In genomic region chr1:13757693-13758092, GRCh38 we compare ENCODE assay signal across 12 cellular contexts. TPM values are rescaled to one million over a fixed set of nuclear protein-coding genes. Genes with fewer than 3 reads are reported as not detected.
A peak's percentile ranks its signal among the peaks of the same experiment; 100 is the strongest.
DNase-seq lines count a peak whose midpoint lies in the region; ATAC-seq and TF ChIP-seq lines count a peak whose summit lies in the region.
"Had no signal": no experiment of that assay in that cellular context is flagged by ENCODE, and none has a peak within 500 bp of the region (broad histone marks: within the 10 kb centered on the region; RNA-seq: fewer than 3 reads in every experiment).

No MANE protein-coding gene starts in this region.

- H3K9me3 Mint-ChIP-seq in CD8-positive, alpha-beta memory T cell, result no peaks in the 10 kb centered on the region
- H3K9me3 Mint-ChIP-seq in progenitor cell of endocrine pancreas (ENCODE audit: low read depth), result no peaks in the 10 kb centered on the region

- H3K27me3 ChIP-seq in CD8-positive, alpha-beta memory T cell (ENCODE audit: insufficient read depth, low read length, poor library complexity, severe bottlenecking), result no peaks in the 10 kb centered on the region
- H3K27me3 ChIP-seq in PC-3 (ENCODE audit: low read length) (no peaks in the 10 kb centered on the region), esophagus muscularis mucosa (no peaks in the 10 kb centered on the region), transverse colon (no peaks in the 10 kb centered on the region), SJCRH30 (no peaks in the 10 kb centered on the region)
- no peaks in the 10 kb centered on the region for H3K27me3 ChIP-seq in effector memory CD4-positive, alpha-beta T cell (replicated peaks; ENCODE audit: control insufficient read depth, insufficient read depth, low read length, poor library complexity, severe bottlenecking)
- H3K27me3 ChIP-seq: MG63 had no signal

- H3K9me2 ChIP-seq in PC-3 (replicated peaks; ENCODE audit: low read length), result no peaks in the 10 kb centered on the region

- H3K36me3 Mint-ChIP-seq in CD8-positive, alpha-beta memory T cell, result peaks cover 0 to 54% (median 9%) of the 10 kb centered on the region in 3 donors
- peaks cover 7% of the 10 kb centered on the region for H3K36me3 Mint-ChIP-seq in progenitor cell of endocrine pancreas (ENCODE audit: insufficient read depth)

- intact Hi-C loops in PC-3 (cut with micrococcal nuclease), result no loop called here
- intact Hi-C loops in esophagus muscularis mucosa (cut with DNase I), result no loop called here
- intact Hi-C loops in transverse colon (cut with DNase I; ENCODE audit: low total_unique reads), result no loop called here

- no peaks in the 10 kb centered on the region for H3K36me3 ChIP-seq in CD8-positive, alpha-beta memory T cell (ENCODE audit: insufficient read depth, low read length)
- peaks cover 7% of the 10 kb centered on the region; the same call in 1 of the 2 replicates for H3K36me3 ChIP-seq in PC-3 (ENCODE audit: low read depth, low read length)
- H3K36me3 ChIP-seq in esophagus muscularis mucosa, result no peaks in the 10 kb centered on the region
- no peaks in the 10 kb centered on the region for H3K36me3 ChIP-seq in transverse colon
- peaks cover 15% of the 10 kb centered on the region for H3K36me3 ChIP-seq in SJCRH30
- no peaks in the 10 kb centered on the region for H3K36me3 ChIP-seq in effector memory CD4-positive, alpha-beta T cell (ENCODE audit: control insufficient read depth, insufficient read depth, low read length)

- in situ Hi-C loops in transverse colon (cut with MboI; ENCODE audit: low pct_ligation_motif_present in 1 of 4, low pct_unique_long_range_greater_than_20kb in 1 of 4, low sequenced_read_pairs in 3 of 4), result no loop called here

- POLR2A ChIA-PET in CD8-positive, alpha-beta memory T cell (lab: Charles Lee), result interaction anchor here (0.6 to 1.3 kb wide), 3 partner anchors 8 to 95 kb away, joined by 3 to 11 read pairs (median 6); no protein-coding TSS in a partner anchor
- POLR2A ChIA-PET in PC-3 (lab: Charles Lee; ENCODE audit: unreplicated experiment), result interaction anchor here (0.6 to 1.5 kb wide), 2 partner anchors 9 to 84 kb away, joined by 11 to 21 read pairs; no protein-coding TSS in a partner anchor

- H3F3A ChIP-seq in PC-3 (ENCODE audit: low read length, unreplicated experiment), result no peaks in the 10 kb centered on the region

- no peak for TF ChIP-seq CTCF in PC-3 (conservative IDR thresholded peaks at IDR 0.05; ENCODE audit: low read depth, low read length)
- TF ChIP-seq CTCF in esophagus muscularis mucosa (IDR thresholded peaks at IDR 0.05), result no peak
- TF ChIP-seq CTCF in progenitor cell of endocrine pancreas (IDR thresholded peaks at IDR 0.05; ENCODE audit: unreplicated experiment), result no peak
- no peak for TF ChIP-seq CTCF in transverse colon (IDR thresholded peaks at IDR 0.05)

- TF ChIP-seq EP300 in esophagus muscularis mucosa (IDR thresholded peaks at IDR 0.05) (no peak), transverse colon (IDR thresholded peaks at IDR 0.05; ENCODE audit: low read depth) (no peak)

- CTCF ChIA-PET in CD8-positive, alpha-beta memory T cell (lab: Charles Lee), result interaction anchor here (0.6 to 1.3 kb wide), 5 partner anchors 9 to 92 kb away, joined by 3 to 4 read pairs (median 3); no protein-coding TSS in a partner anchor
- CTCF ChIA-PET in PC-3 (lab: Charles Lee), result interaction anchor here (0.6 to 0.8 kb wide), 2 partner anchors 8 to 37 kb away, joined by 6 to 10 read pairs; no protein-coding TSS in a partner anchor

- peaks cover 100% of the 10 kb centered on the region for H3K79me2 ChIP-seq in PC-3 (ENCODE audit: low read length)

- 98% methylated on average over 2 of the region's 2 CpGs for WGBS in esophagus muscularis mucosa
- WGBS in transverse colon (ENCODE audit: low coverage in 1 of 2), 2 donors, result 85 to 88% methylated on average over 2 of the region's 2 CpGs

- H3K4me3 Mint-ChIP-seq in CD8-positive, alpha-beta memory T cell, result peak overlapping the region in 4 of 7 donors; percentile 8 to 46 (median 27)
- H3K4me3 Mint-ChIP-seq in progenitor cell of endocrine pancreas (ENCODE audit: low read depth), result no peak overlapping the region

- no peaks in the 10 kb centered on the region for H3K9me3 ChIP-seq in CD8-positive, alpha-beta memory T cell (ENCODE audit: low read length)
- H3K9me3 ChIP-seq in PC-3 (ENCODE audit: low read length) (no peaks in the 10 kb centered on the region), esophagus muscularis mucosa (no peaks in the 10 kb centered on the region), transverse colon (no peaks in the 10 kb centered on the region), SJCRH30 (replicated peaks) (no peaks in the 10 kb centered on the region)
- no peaks in the 10 kb centered on the region for H3K9me3 ChIP-seq in effector memory CD4-positive, alpha-beta T cell (ENCODE audit: control insufficient read depth, low read length)
- H3K9me3 ChIP-seq: MG63 had no signal

- no peak for DNase-seq in CD8-positive, alpha-beta memory T cell
- DNase-seq in PC-3 (peak; percentile 29), esophagus muscularis mucosa (ENCODE audit: extremely low spot score) (peak; percentile 5), progenitor cell of endocrine pancreas (ENCODE audit: low spot score, unreplicated experiment) (no peak), transverse colon (no peak), SJCRH30 (no peak)
- DNase-seq in effector memory CD4-positive, alpha-beta T cell, result no peak
- DNase-seq: activated T-cell treated with anti-CD3 and anti-CD28 coated beads, Interleukin-2, amount 50 U/mL, for 1 hour; MG63; stimulated activated CD4-positive, alpha-beta T cell treated with anti-CD3 and anti-CD28 coated beads, Interleukin-4, amount 100 ng/mL, for 24 hours; stimulated activated naive CD8-positive, alpha-beta T cell treated with anti-CD3 and anti-CD28 coated beads, Interleukin-15, Interleukin-2, amounts not matched to agents 100 U/mL and 50 U/mL, for 24 hours had no signal

- H3K4me3 ChIP-seq in CD8-positive, alpha-beta memory T cell (ENCODE audit: low read length), result no peak overlapping the region
- no peak overlapping the region for H3K4me3 ChIP-seq in PC-3 (ENCODE audit: low read length)
- no peak overlapping the region for H3K4me3 ChIP-seq in esophagus muscularis mucosa
- H3K4me3 ChIP-seq in transverse colon, result no peak overlapping the region
- no peak overlapping the region for H3K4me3 ChIP-seq in SJCRH30
- no peak overlapping the region for H3K4me3 ChIP-seq in effector memory CD4-positive, alpha-beta T cell (ENCODE audit: insufficient read depth, low read depth, low read length, poor library complexity, severe bottlenecking)
- H3K4me3 ChIP-seq: MG63, SK-N-MC had no signal

- H3K4me1 Mint-ChIP-seq in CD8-positive, alpha-beta memory T cell, result peaks cover 86 to 96% (median 92%) of the 10 kb centered on the region in 3 donors
- H3K4me1 Mint-ChIP-seq in progenitor cell of endocrine pancreas (ENCODE audit: low read depth), result peaks cover 38% of the 10 kb centered on the region

- H3K4me1 ChIP-seq in CD8-positive, alpha-beta memory T cell (ENCODE audit: insufficient read depth, low read length), result peaks cover 90% of the 10 kb centered on the region
- H3K4me1 ChIP-seq in PC-3 (ENCODE audit: insufficient read depth, low read length) (peaks cover 50% of the 10 kb centered on the region), esophagus muscularis mucosa (peaks cover 53 to 88% (median 82%) of the 10 kb centered on the region in 4 donors), transverse colon (peaks cover 7 to 53% (median 30%) of the 10 kb centered on the region in 4 donors), SJCRH30 (peaks cover 17% of the 10 kb centered on the region)
- peaks cover 31% of the 10 kb centered on the region for H3K4me1 ChIP-seq in effector memory CD4-positive, alpha-beta T cell (ENCODE audit: control insufficient read depth, insufficient read depth, low read length, poor library complexity, severe bottlenecking)

- peak overlapping the region in 2 of 8 donors; percentile 27 to 49 for H3K27ac Mint-ChIP-seq in CD8-positive, alpha-beta memory T cell
- H3K27ac Mint-ChIP-seq in progenitor cell of endocrine pancreas, result peak overlapping the region; percentile 67

- no peak overlapping the region for H3K27ac ChIP-seq in CD8-positive, alpha-beta memory T cell (ENCODE audit: low read depth, low read length)
- H3K27ac ChIP-seq in PC-3 (ENCODE audit: low read length) (no peak overlapping the region), esophagus muscularis mucosa (replicated peaks in 1 of 4) (no peak overlapping the region), transverse colon (no peak overlapping the region), SJCRH30 (no peak overlapping the region)
- no peak overlapping the region for H3K27ac ChIP-seq in effector memory CD4-positive, alpha-beta T cell (ENCODE audit: insufficient read depth, low read length, poor library complexity, severe bottlenecking)
- H3K27ac ChIP-seq: SK-N-MC had no signal

- H2AFZ ChIP-seq in PC-3 (ENCODE audit: low read length), result no peak overlapping the region

- no peaks in the 10 kb centered on the region for H3K27me3 Mint-ChIP-seq in CD8-positive, alpha-beta memory T cell
- H3K27me3 Mint-ChIP-seq in progenitor cell of endocrine pancreas, result no peaks in the 10 kb centered on the region

- peaks cover 63% of the 10 kb centered on the region for H4K20me1 ChIP-seq in PC-3 (ENCODE audit: low read length)

- TF ChIP-seq POLR2A in esophagus muscularis mucosa (IDR thresholded peaks at IDR 0.05; ENCODE audit: low read depth) (no peak), transverse colon (IDR thresholded peaks at IDR 0.05) (no peak)

- H3K9ac ChIP-seq in PC-3 (ENCODE audit: low read length), result no peak overlapping the region

- no TSS peak for BruUV-seq in PC-3 (replicated peaks; lab: Mats Ljungman, UMichigan)

- ATAC-seq in PC-3, result peak; percentile 67
- ATAC-seq: stimulated activated naive CD8-positive, alpha-beta T cell treated with anti-CD3 and anti-CD28 coated beads, Interleukin-15, Interleukin-2, amounts not matched to agents 100 U/mL and 50 U/mL, for 24 hours had no signal

- peak overlapping the region; percentile 3; the same call in 1 of the 2 replicates for H3K4me2 ChIP-seq in PC-3 (ENCODE audit: low read length)

RNA-seq across cellular contexts. Expression of gene PRDM2, which starts 57.7 kb away (rescaled TPM):
- total RNA-seq in CD8-positive, alpha-beta memory T cell, result 10 to 100 TPM; 67.9 to 70.1 TPM
- polyA plus RNA-seq in CD8-positive, alpha-beta memory T cell, result 24.4 TPM
- 9.4 and 13.8 TPM in 2 replicates for total RNA-seq in PC-3 (2014; rRNA removed)
- total RNA-seq in esophagus muscularis mucosa, result 10 to 100 TPM; 32.5 to 54.6 (median 44.2) TPM
- total RNA-seq in progenitor cell of endocrine pancreas, result 44.3 and 47.7 TPM in 2 replicates
- total RNA-seq in transverse colon, result 10 to 100 TPM; 27.3 to 40.5 (median 35.8) TPM
- total RNA-seq in SJCRH30 (2014; rRNA removed; shearing (Covaris generic)), result 25.2 and 28.4 TPM in 2 replicates

Comparison
In these comparisons a context has a peak if more than half of its experiments do, and no peak if none do; other contexts are left out.
1. DNase-seq: peak in PC-3 (single experiment) and esophagus muscularis mucosa (single experiment); none in CD8-positive, alpha-beta memory T cell (0 of 5), progenitor cell of endocrine pancreas (single experiment), transverse colon (single experiment), SJCRH30 (0 of 2) and effector memory CD4-positive, alpha-beta T cell (0 of 3).